ENCODE assay signal across 31 cellular contexts in the genomic region with DNA sequence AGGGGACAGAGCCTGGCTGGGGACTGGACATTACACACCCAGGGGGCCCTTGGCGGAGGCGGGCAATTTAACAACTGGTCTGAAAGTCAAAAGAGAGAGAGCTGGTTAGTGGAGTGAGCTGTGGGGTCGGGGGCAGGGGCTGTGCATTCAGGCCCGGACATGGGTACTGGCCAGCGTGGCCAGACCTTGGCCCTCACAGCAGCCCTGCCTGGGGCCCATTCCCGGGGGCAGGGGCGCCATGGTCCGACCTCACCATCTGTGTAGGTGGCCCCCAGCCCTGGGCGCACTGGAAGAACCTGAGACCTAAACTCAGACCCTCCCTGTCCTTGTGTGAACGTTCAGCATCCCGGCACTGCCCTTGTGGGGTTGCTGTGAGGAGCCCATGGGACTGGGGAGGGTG. TPM values are rescaled to one million over a fixed set of nuclear protein-coding genes. Genes with fewer than 3 reads are reported as not detected.
"Had no signal": no experiment of that assay in that cellular context is flagged by ENCODE, and none has a peak within 500 bp of the region (broad histone marks: within the 10 kb centered on the region; RNA-seq: fewer than 3 reads in every experiment).

No MANE protein-coding gene starts in this region.

- H3K36me3 Mint-ChIP-seq: activated naive CD4-positive, alpha-beta T cell treated with anti-CD3 and anti-CD28 coated beads, Interleukin-2, amount 50 U/mL, for 72 hours; WTC11 had no signal

- H3K27me3 ChIP-seq: ascending aorta, body of pancreas, MG63, SJCRH30 had no signal

- H3K4me3 ChIP-seq: ascending aorta, body of pancreas, MG63, SJCRH30 had no signal

- H3K9me3 ChIP-seq: ascending aorta, body of pancreas, MG63, SJCRH30 had no signal

- H3K27ac Mint-ChIP-seq: activated CD8-positive, alpha-beta T cell treated with anti-CD3 and anti-CD28 coated beads, Interleukin-2, amount 10 ng/mL, durations not matched to agents 7 days and 5 days; activated naive CD4-positive, alpha-beta T cell treated with anti-CD3 and anti-CD28 coated beads, Interleukin-2, amount 50 U/mL, for 72 hours; activated naive CD8-positive, alpha-beta T cell treated with anti-CD3 and anti-CD28 coated beads, Interleukin-2, amount 50 U/mL, for 24 hours; T-helper 17 cell; WTC11 had no signal

- H3K9me3 Mint-ChIP-seq: activated naive CD4-positive, alpha-beta T cell treated with anti-CD3 and anti-CD28 coated beads, Interleukin-2, amount 50 U/mL, for 72 hours; activated naive CD8-positive, alpha-beta T cell treated with anti-CD3 and anti-CD28 coated beads, Interleukin-2, amount 50 U/mL, for 24 hours; WTC11 had no signal

- H3K27me3 Mint-ChIP-seq: activated naive CD8-positive, alpha-beta T cell treated with anti-CD3 and anti-CD28 coated beads, Interleukin-2, amount 50 U/mL, for 24 hours; T-helper 17 cell had no signal

- H3K9ac ChIP-seq: KMS-11 had no signal

- H3K27ac ChIP-seq: ascending aorta, body of pancreas, KMS-11, SJCRH30 had no signal

- ATAC-seq: activated CD8-positive, alpha-beta T cell treated with anti-CD3 and anti-CD28 coated beads, Interleukin-2, amount 10 ng/mL, durations not matched to agents 7 days and 5 days; activated naive CD4-positive, alpha-beta T cell treated with anti-CD3 and anti-CD28 coated beads, Interleukin-2, amount 50 U/mL, for 72 hours; activated naive CD8-positive, alpha-beta T cell treated with anti-CD3 and anti-CD28 coated beads, Interleukin-2, amount 50 U/mL, for 24 hours; body of pancreas; Panc1; Right ventricle myocardium inferior; T-helper 17 cell; WTC11 had no signal

- H3K4me3 Mint-ChIP-seq: activated CD8-positive, alpha-beta T cell treated with anti-CD3 and anti-CD28 coated beads, Interleukin-2, amount 10 ng/mL, durations not matched to agents 7 days and 5 days; activated naive CD8-positive, alpha-beta T cell treated with anti-CD3 and anti-CD28 coated beads, Interleukin-2, amount 50 U/mL, for 24 hours; T-helper 17 cell; WTC11 had no signal

- H3K36me3 ChIP-seq: ascending aorta, MG63, SJCRH30 had no signal

- H3K4me1 ChIP-seq: ascending aorta, body of pancreas, SJCRH30 had no signal

- DNase-seq: activated CD4-positive, alpha-beta T cell treated with anti-CD3 and anti-CD28 coated beads for 48 hours; activated CD4-positive, alpha-beta T cell treated with anti-CD3 and anti-CD28 coated beads, Interleukin-2, amount 50 U/mL, for 4 hours; activated CD4-positive, CD25-positive, alpha-beta regulatory T cell treated with anti-CD3 and anti-CD28 coated beads, Interleukin-2, amount 50 U/mL, for 72 hours; activated CD8-positive, alpha-beta memory T cell treated with anti-CD3 and anti-CD28 coated beads, Interleukin-2, amount 50 U/mL, for 48 hours; activated CD8-positive, alpha-beta T cell treated with anti-CD3 and anti-CD28 coated beads, Interleukin-2, amount 10 ng/mL, durations not matched to agents 7 days and 5 days; activated naive CD4-positive, alpha-beta T cell treated with Interleukin-2 at 50 U/mL for 16 hours; activated naive CD8-positive, alpha-beta T cell treated with anti-CD3 and anti-CD28 coated beads, Interleukin-2, amount 50 U/mL, for 24 hours; activated T-cell treated with anti-CD3 and anti-CD28 coated beads, Interleukin-2, amount 50 U/mL, for 1 hour; amniotic stem cell; body of pancreas; MG63; MV-4-11; NCI-H1092 treated with DMSO at 0.1 percent for 48 hours; NCI-H1417 treated with DMSO at 0.1 percent for 48 hours; NCI-H2029; NCI-H2107; NCI-H510A; NCI-H526 treated with DMSO at 0.1 percent for 48 hours; NK-92 treated with Interleukin-12 subunit alpha and Interleukin-12 subunit beta, amount 100 ng/mL, for 24 hours; OCI-M1; RPMI8226; SJCRH30; T-helper 17 cell; T-helper 9 cell had no signal

- H3K4me2 ChIP-seq: KMS-11 had no signal

RNA-seq across cellular contexts. Expression of gene CLDN19, which starts 5.0 kb away (rescaled TPM):
- total RNA-seq: activated CD8-positive, alpha-beta T cell treated with anti-CD3 and anti-CD28 coated beads, Interleukin-2, amount 10 ng/mL, durations not matched to agents 7 days and 5 days; activated naive CD4-positive, alpha-beta T cell treated with anti-CD3 and anti-CD28 coated beads, Interleukin-2, amount 50 U/mL, for 72 hours; ascending aorta; body of pancreas; bronchial epithelial cell; Right ventricle myocardium inferior; T-helper 17 cell had no signal

RNA-seq across cellular contexts. Expression of gene TMEM269, which starts 49.7 kb away (rescaled TPM):
- total RNA-seq: ascending aorta, body of pancreas, Right ventricle myocardium inferior had no signal
